In the genomic region with DNA sequence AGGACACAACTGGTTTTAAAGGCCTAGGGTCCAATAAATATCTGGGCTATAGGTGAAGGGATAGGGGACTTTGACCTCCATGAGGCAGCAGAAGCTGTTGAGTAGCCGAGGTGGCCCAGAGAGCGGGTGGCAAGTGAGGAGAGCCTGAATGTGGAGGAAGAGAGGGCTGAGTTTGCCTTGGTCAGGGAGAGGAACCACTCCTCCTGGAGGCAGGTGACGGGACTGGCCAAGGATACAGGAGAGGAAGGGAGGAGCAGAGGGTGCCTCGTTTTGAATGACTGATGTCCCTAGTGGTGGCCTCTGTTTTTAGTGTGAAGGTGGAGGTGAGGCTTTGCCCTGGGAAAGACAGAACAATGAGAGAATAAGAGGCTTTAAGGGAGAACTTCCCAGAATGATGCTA, we compare ENCODE assay signal across 13 cellular contexts. TPM values are rescaled to one million over a fixed set of nuclear protein-coding genes. Genes with fewer than 3 reads are reported as not detected.
DNase-seq lines count a peak whose midpoint lies in the region; ATAC-seq and TF ChIP-seq lines count a peak whose summit lies in the region.
"Had no signal": no experiment of that assay in that cellular context is flagged by ENCODE, and none has a peak within 500 bp of the region (broad histone marks: within the 10 kb centered on the region; RNA-seq: fewer than 3 reads in every experiment).

No MANE protein-coding gene starts in this region.

- DNase-seq in SIG-M5 treated with dmso at 0.1 percent for 504 hours (lab: John Stamatoyannopoulos, UW; ENCODE audit: unreplicated experiment) (peak; percentile 6), SIG-M5 (lab: John Stamatoyannopoulos, UW) (no peak), NCI-H69 (lab: John Stamatoyannopoulos, UW) (peak; percentile 16), epithelial cell of proximal tubule (ENCODE audit: low read depth) (no peak), type B pancreatic cell (ENCODE audit: extremely low spot score, unreplicated experiment) (no peak)
- DNase-seq in stimulated activated CD4-positive, alpha-beta T cell treated with anti-CD3 and anti-CD28 coated beads, Interleukin-15, amount 100 ng/mL, for 24 hours: no peak
- no peak for DNase-seq in stimulated activated naive CD8-positive, alpha-beta T cell treated with anti-CD3 and anti-CD28 coated beads, Interleukin-15, amount 100 ng/mL, for 72 hours
- DNase-seq: activated T-cell treated with anti-CD3 and anti-CD28 coated beads, Interleukin-2, amount 50 U/mL, for 24 hours; NCI-H1436 treated with DMSO at 0.1 percent for 48 hours; NK-92 treated with Interleukin-12 subunit alpha and Interleukin-12 subunit beta, amount 100 ng/mL, for 24 hours; posterior cingulate gyrus; T-cell had no signal

- H3K4me3 ChIP-seq in epithelial cell of proximal tubule (ENCODE audit: low read depth, low read length): no peak overlapping the region

- no peaks in the 10 kb centered on the region for H3K36me3 Mint-ChIP-seq in type B pancreatic cell
- H3K36me3 Mint-ChIP-seq: T-cell had no signal

- H3K27me3 Mint-ChIP-seq in type B pancreatic cell: no peaks in the 10 kb centered on the region
- no peaks in the 10 kb centered on the region for H3K27me3 Mint-ChIP-seq in stimulated activated naive CD8-positive, alpha-beta T cell treated with anti-CD3 and anti-CD28 coated beads, Interleukin-15, amount 100 ng/mL, for 72 hours
- H3K27me3 Mint-ChIP-seq: activated T-cell treated with anti-CD3 and anti-CD28 coated beads, Interleukin-2, amount 50 U/mL, for 24 hours had no signal

- H3K27ac Mint-ChIP-seq in type B pancreatic cell: no peak overlapping the region
- H3K27ac Mint-ChIP-seq in stimulated activated naive CD8-positive, alpha-beta T cell treated with anti-CD3 and anti-CD28 coated beads, Interleukin-15, amount 100 ng/mL, for 72 hours: no peak overlapping the region
- H3K27ac Mint-ChIP-seq: activated T-cell treated with anti-CD3 and anti-CD28 coated beads, Interleukin-2, amount 50 U/mL, for 24 hours; T-cell had no signal

- H3K4me1 Mint-ChIP-seq in type B pancreatic cell (ENCODE audit: unreplicated experiment): no peaks in the 10 kb centered on the region
- H3K4me1 Mint-ChIP-seq in stimulated activated naive CD8-positive, alpha-beta T cell treated with anti-CD3 and anti-CD28 coated beads, Interleukin-15, amount 100 ng/mL, for 72 hours: no peaks in the 10 kb centered on the region
- H3K4me1 Mint-ChIP-seq: T-cell had no signal

- ATAC-seq in stimulated activated naive CD8-positive, alpha-beta T cell treated with anti-CD3 and anti-CD28 coated beads, Interleukin-15, amount 100 ng/mL, for 72 hours: no peak
- no peak for ATAC-seq in HG02588 (IDR thresholded peaks at IDR 0.05; ENCODE audit: unreplicated experiment)
- ATAC-seq: T-cell had no signal

- H3K4me3 Mint-ChIP-seq in type B pancreatic cell: no peak overlapping the region
- no peak overlapping the region for H3K4me3 Mint-ChIP-seq in stimulated activated naive CD8-positive, alpha-beta T cell treated with anti-CD3 and anti-CD28 coated beads, Interleukin-15, amount 100 ng/mL, for 72 hours
- H3K4me3 Mint-ChIP-seq: activated T-cell treated with anti-CD3 and anti-CD28 coated beads, Interleukin-2, amount 50 U/mL, for 24 hours; T-cell had no signal

- no peaks in the 10 kb centered on the region for H3K9me3 Mint-ChIP-seq in type B pancreatic cell
- H3K9me3 Mint-ChIP-seq in stimulated activated naive CD8-positive, alpha-beta T cell treated with anti-CD3 and anti-CD28 coated beads, Interleukin-15, amount 100 ng/mL, for 72 hours: no peaks in the 10 kb centered on the region
- H3K9me3 Mint-ChIP-seq: activated T-cell treated with anti-CD3 and anti-CD28 coated beads, Interleukin-2, amount 50 U/mL, for 24 hours; T-cell had no signal

- TF ChIP-seq CTCF in epithelial cell of proximal tubule (conservative IDR thresholded peaks at IDR 0.05; ENCODE audit: low read depth, low read length) (peak; percentile 13), type B pancreatic cell (conservative IDR thresholded peaks at IDR 0.05) (peak; percentile 37)

RNA-seq across cellular contexts. Expression of a gene that starts 19.1 kb away (rescaled TPM):
- total RNA-seq in epithelial cell of proximal tubule (30.2 and 30.8 TPM in 2 replicates), type B pancreatic cell (ENCODE audit: low replicate concordance) (23.8 and 27.0 TPM in 2 replicates)

Comparison
In these comparisons a context has a peak if more than half of its experiments do, and no peak if none do; other contexts are left out.
1. DNase-seq: peak in SIG-M5 treated with dmso at 0.1 percent for 504 hours (single experiment) and NCI-H69 (single experiment); none in SIG-M5 (single experiment), epithelial cell of proximal tubule (single experiment), type B pancreatic cell (single experiment), stimulated activated CD4-positive, alpha-beta T cell treated with anti-CD3 and anti-CD28 coated beads, Interleukin-15, amount 100 ng/mL, for 24 hours (single experiment) and stimulated activated naive CD8-positive, alpha-beta T cell treated with anti-CD3 and anti-CD28 coated beads, Interleukin-15, amount 100 ng/mL, for 72 hours (0 of 2).